In the genomic region with DNA sequence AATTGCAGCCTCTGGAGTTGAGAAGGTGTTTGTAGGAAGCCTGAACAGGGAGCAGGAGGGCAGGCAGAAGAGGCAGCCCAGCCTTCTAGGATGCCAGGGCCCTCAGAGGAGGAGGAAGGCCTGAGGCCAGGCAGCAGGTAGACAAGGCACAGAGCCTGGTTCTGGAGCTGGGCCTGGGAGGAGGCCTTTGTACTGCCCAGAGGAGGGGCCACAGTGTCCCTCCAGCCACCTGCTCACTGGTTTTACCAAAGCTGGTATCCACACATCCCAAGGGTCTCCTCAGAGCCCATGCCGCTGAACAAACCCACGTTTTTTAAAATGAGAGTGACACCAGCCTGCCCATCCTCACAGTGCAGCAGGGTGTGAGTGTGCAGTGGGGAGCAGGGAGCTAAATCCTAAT, we compare ENCODE assay signal across 1 cellular context.
TF ChIP-seq lines count a peak whose summit lies in the region.

No MANE protein-coding gene starts in this region.

TF ChIP-seq in H1, 55 proteins besides CTCF, POLR2A, EP300 and RAD21 (continued from another document):
- TF ChIP-seq RBBP5 (IDR thresholded peaks at IDR 0.05; ENCODE audit: borderline replicate concordance, low read depth, low read length): no peak
- TF ChIP-seq BCL11A (IDR thresholded peaks at IDR 0.05; ENCODE audit: low read depth in 2 of 2, low read length in 2 of 2): no peak
- TF ChIP-seq SRF (IDR thresholded peaks at IDR 0.05; ENCODE audit: low read depth, low read length): no peak
- no peak for TF ChIP-seq FOSL1 (IDR thresholded peaks at IDR 0.05; ENCODE audit: insufficient read depth, low read depth, low read length)
